ENCODE assay signal across 9 cellular contexts in the genomic region with DNA sequence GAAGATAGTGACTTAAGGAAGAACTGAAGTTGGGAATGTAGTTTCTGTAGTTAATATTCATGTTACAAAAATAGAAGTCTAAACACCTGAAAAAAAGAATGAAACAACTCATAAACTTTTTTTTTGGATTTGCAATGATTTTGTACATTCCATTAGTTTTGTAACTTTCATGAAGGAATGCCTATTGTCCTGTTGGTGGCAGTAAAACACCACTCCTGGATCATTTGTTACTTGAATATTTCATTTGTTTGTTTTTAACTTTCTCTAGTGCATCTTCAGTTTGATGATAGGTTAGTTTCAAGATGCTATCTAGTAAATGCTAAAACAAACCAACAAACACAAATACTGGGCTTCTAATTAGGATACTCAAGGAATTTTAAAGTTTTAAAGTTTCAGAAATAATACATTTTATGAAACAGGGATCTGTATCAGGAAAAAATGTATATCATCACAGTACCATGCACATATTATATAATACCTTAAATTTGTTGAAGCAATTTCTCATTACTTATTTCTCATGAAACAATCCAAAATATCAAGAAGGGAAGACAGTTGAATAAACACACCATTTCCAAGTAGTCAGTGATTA.
DNase-seq lines count a peak whose midpoint lies in the region; ATAC-seq and TF ChIP-seq lines count a peak whose summit lies in the region.
"Had no signal": no experiment of that assay in that cellular context is flagged by ENCODE, and none has a peak within 500 bp of the region (broad histone marks: within the 10 kb centered on the region; RNA-seq: fewer than 3 reads in every experiment).

No MANE protein-coding gene starts in this region.

- H3K4me1 ChIP-seq in prostate gland (replicated peaks), result no peaks in the 10 kb centered on the region

- H3K27me3 Mint-ChIP-seq in activated CD4-positive, alpha-beta T cell treated with anti-CD3 and anti-CD28 coated beads, Interleukin-2, amount 10 ng/mL, durations not matched to agents 7 days and 5 days, result no peaks in the 10 kb centered on the region
- no peaks in the 10 kb centered on the region for H3K27me3 Mint-ChIP-seq in T-helper 17 cell
- H3K27me3 Mint-ChIP-seq in T-helper 2 cell treated with Interferon-gamma antibody and Interleukin-4, amounts not matched to agents 5 μg/mL and 100 μg/mL, for 36 hours (ENCODE audit: low read depth), result no peaks in the 10 kb centered on the region
- H3K27me3 Mint-ChIP-seq: activated naive CD8-positive, alpha-beta T cell had no signal

- H3K36me3 ChIP-seq in prostate gland, result no peaks in the 10 kb centered on the region

- POLR2A ChIA-PET in activated CD4-positive, alpha-beta T cell treated with anti-CD3 and anti-CD28 coated beads, Interleukin-2, amount 10 ng/mL, durations not matched to agents 7 days and 5 days (lab: Charles Lee), result no interaction called here

- no peaks in the 10 kb centered on the region for H3K9me3 Mint-ChIP-seq in activated CD4-positive, alpha-beta T cell treated with anti-CD3 and anti-CD28 coated beads, Interleukin-2, amount 10 ng/mL, durations not matched to agents 7 days and 5 days
- no peaks in the 10 kb centered on the region for H3K9me3 Mint-ChIP-seq in T-helper 2 cell treated with Interferon-gamma antibody and Interleukin-4, amounts not matched to agents 5 μg/mL and 100 μg/mL, for 36 hours

- H3K4me3 ChIP-seq in foreskin fibroblast (ENCODE audit: low read depth in 1 of 2, low read length in 2 of 2), result no peak overlapping the region
- no peak overlapping the region for H3K4me3 ChIP-seq in prostate gland

- H3K4me3 Mint-ChIP-seq in activated CD4-positive, alpha-beta T cell treated with anti-CD3 and anti-CD28 coated beads, Interleukin-2, amount 10 ng/mL, durations not matched to agents 7 days and 5 days, result no peak overlapping the region
- no peak overlapping the region for H3K4me3 Mint-ChIP-seq in T-helper 17 cell
- no peak overlapping the region for H3K4me3 Mint-ChIP-seq in T-helper 2 cell treated with Interferon-gamma antibody and Interleukin-4, amounts not matched to agents 5 μg/mL and 100 μg/mL, for 36 hours
- H3K4me3 Mint-ChIP-seq: activated naive CD8-positive, alpha-beta T cell had no signal

- CTCF ChIA-PET in activated CD4-positive, alpha-beta T cell treated with anti-CD3 and anti-CD28 coated beads, Interleukin-2, amount 10 ng/mL, durations not matched to agents 7 days and 5 days (lab: Charles Lee), result no interaction called here

- TF ChIP-seq CTCF in foreskin fibroblast (IDR thresholded peaks at IDR 0.05; ENCODE audit: low read depth, low read length) (peak; percentile 60), prostate gland (IDR thresholded peaks at IDR 0.05) (peak in 3 of 4 experiments; percentile 40 to 84 (median 78))

- H3K27me3 ChIP-seq in prostate gland (replicated peaks; ENCODE audit: insufficient read depth), result no peaks in the 10 kb centered on the region

- no peak for TF ChIP-seq POLR2A in prostate gland (IDR thresholded peaks at IDR 0.05)

- ATAC-seq in T-helper 17 cell, result peak; percentile 67
- no peak for ATAC-seq in GM18870 (IDR thresholded peaks at IDR 0.05; ENCODE audit: unreplicated experiment)

- peaks cover 12% of the 10 kb centered on the region for H3K4me1 Mint-ChIP-seq in activated CD4-positive, alpha-beta T cell treated with anti-CD3 and anti-CD28 coated beads, Interleukin-2, amount 10 ng/mL, durations not matched to agents 7 days and 5 days
- H3K4me1 Mint-ChIP-seq in T-helper 17 cell, result peaks cover 13% of the 10 kb centered on the region
- H3K4me1 Mint-ChIP-seq in T-helper 2 cell treated with Interferon-gamma antibody and Interleukin-4, amounts not matched to agents 5 μg/mL and 100 μg/mL, for 36 hours (ENCODE audit: low read depth), result peaks cover 12% of the 10 kb centered on the region

- H3K27ac ChIP-seq in prostate gland, result no peak overlapping the region

- peak; percentile 53 for DNase-seq in activated CD4-positive, alpha-beta T cell treated with anti-CD3 and anti-CD28 coated beads, Interleukin-2, amount 10 ng/mL, durations not matched to agents 7 days and 5 days
- DNase-seq in activated CD4-positive, alpha-beta T cell treated with anti-CD3 and anti-CD28 coated beads, Interleukin-2, amount 50 U/mL, for 48 hours, result no peak
- peak; percentile 55 for DNase-seq in NCI-H1048 (lab: John Stamatoyannopoulos, UW)
- no peak for DNase-seq in T-helper 17 cell
- DNase-seq in foreskin fibroblast, result peak; percentile 20 to 66
- DNase-seq in prostate gland (ENCODE audit: low spot score), result no peak
- no peak for DNase-seq in T-helper 2 cell treated with Interferon-gamma antibody and Interleukin-4, amounts not matched to agents 5 μg/mL and 100 μg/mL, for 36 hours (ENCODE audit: low spot score)

- H3K27ac Mint-ChIP-seq in activated CD4-positive, alpha-beta T cell treated with anti-CD3 and anti-CD28 coated beads, Interleukin-2, amount 10 ng/mL, durations not matched to agents 7 days and 5 days, result no peak overlapping the region
- H3K27ac Mint-ChIP-seq in T-helper 17 cell, result peak overlapping the region; percentile 87
- H3K27ac Mint-ChIP-seq in T-helper 2 cell treated with Interferon-gamma antibody and Interleukin-4, amounts not matched to agents 5 μg/mL and 100 μg/mL, for 36 hours, result no peak overlapping the region
- H3K27ac Mint-ChIP-seq: activated naive CD8-positive, alpha-beta T cell had no signal

- no peaks in the 10 kb centered on the region for H3K36me3 Mint-ChIP-seq in activated CD4-positive, alpha-beta T cell treated with anti-CD3 and anti-CD28 coated beads, Interleukin-2, amount 10 ng/mL, durations not matched to agents 7 days and 5 days (ENCODE audit: low read depth)
- H3K36me3 Mint-ChIP-seq in T-helper 17 cell (ENCODE audit: low read depth), result peaks cover 2% of the 10 kb centered on the region
- H3K36me3 Mint-ChIP-seq in T-helper 2 cell treated with Interferon-gamma antibody and Interleukin-4, amounts not matched to agents 5 μg/mL and 100 μg/mL, for 36 hours (ENCODE audit: low read depth), result no peaks in the 10 kb centered on the region

- H3K9me3 ChIP-seq in T-helper 17 cell (ENCODE audit: control insufficient read depth, low read length, poor library complexity, severe bottlenecking), result no peaks in the 10 kb centered on the region
- H3K9me3 ChIP-seq in prostate gland, result no peaks in the 10 kb centered on the region

- intact Hi-C loops in prostate gland (cut with DNase I), result loop anchor here (5.0 kb wide), 2 partner anchors 212 to 227 kb away; partner anchors contain the start of gene CACYBP

Comparison
In these comparisons a context has a peak if more than half of its experiments do, and no peak if none do; other contexts are left out.
1. DNase-seq: peak in activated CD4-positive, alpha-beta T cell treated with anti-CD3 and anti-CD28 coated beads, Interleukin-2, amount 10 ng/mL, durations not matched to agents 7 days and 5 days (single experiment), NCI-H1048 (single experiment) and foreskin fibroblast (2 of 2); none in activated CD4-positive, alpha-beta T cell treated with anti-CD3 and anti-CD28 coated beads, Interleukin-2, amount 50 U/mL, for 48 hours (0 of 2), T-helper 17 cell (0 of 3), prostate gland (single experiment) and T-helper 2 cell treated with Interferon-gamma antibody and Interleukin-4, amounts not matched to agents 5 μg/mL and 100 μg/mL, for 36 hours (single experiment).